Comparison of ENCODE assay signal across 2 cellular contexts in genomic region chr13:73063166-73063565, GRCh38.
TF ChIP-seq lines count a peak whose summit lies in the region.

No MANE protein-coding gene starts in this region.

TF ChIP-seq in HEK293T, 16 proteins besides CTCF, POLR2A, EP300 and RAD21 (continued from another document):
- TF ChIP-seq, protein P1, sequence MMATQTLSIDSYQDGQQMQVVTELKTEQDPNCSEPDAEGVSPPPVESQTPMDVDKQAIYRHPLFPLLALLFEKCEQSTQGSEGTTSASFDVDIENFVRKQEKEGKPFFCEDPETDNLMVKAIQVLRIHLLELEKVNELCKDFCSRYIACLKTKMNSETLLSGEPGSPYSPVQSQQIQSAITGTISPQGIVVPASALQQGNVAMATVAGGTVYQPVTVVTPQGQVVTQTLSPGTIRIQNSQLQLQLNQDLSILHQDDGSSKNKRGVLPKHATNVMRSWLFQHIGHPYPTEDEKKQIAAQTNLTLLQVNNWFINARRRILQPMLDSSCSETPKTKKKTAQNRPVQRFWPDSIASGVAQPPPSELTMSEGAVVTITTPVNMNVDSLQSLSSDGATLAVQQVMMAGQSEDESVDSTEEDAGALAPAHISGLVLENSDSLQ (IDR thresholded peaks at IDR 0.05), result peak; percentile 35; the same call in 1 of the 2 replicates

TF ChIP-seq in GM23338, 12 proteins besides CTCF, POLR2A, EP300 and RAD21 (continued from another document):
- TF ChIP-seq POLR2AphosphoS5 (IDR thresholded peaks at IDR 0.05; ENCODE audit: low read depth), result no peak
- no peak for TF ChIP-seq EZH2 (IDR thresholded peaks at IDR 0.05; ENCODE audit: low read depth, unreplicated experiment)
- TF ChIP-seq ZNF331 (CRISPR knock-in tag; IDR thresholded peaks at IDR 0.05; ENCODE audit: low read depth), result no peak
- TF ChIP-seq STAT1 (IDR thresholded peaks at IDR 0.05; ENCODE audit: unreplicated experiment), result no peak
- no peak for TF ChIP-seq JUNB (IDR thresholded peaks at IDR 0.05; ENCODE audit: unreplicated experiment)
- no peak for TF ChIP-seq REST (IDR thresholded peaks at IDR 0.05; ENCODE audit: unreplicated experiment)
- no peak for TF ChIP-seq ZNF462 (CRISPR knock-in tag; IDR thresholded peaks at IDR 0.05)
- no peak for TF ChIP-seq CREB1 (CRISPR knock-in tag; IDR thresholded peaks at IDR 0.05; ENCODE audit: low read depth)
